ENCODE assay signal across 10 cellular contexts in genomic region chr1:155932487-155932886, GRCh38. TPM values are rescaled to one million over a fixed set of nuclear protein-coding genes. Genes with fewer than 3 reads are reported as not detected.
DNase-seq lines count a peak whose midpoint lies in the region; ATAC-seq and TF ChIP-seq lines count a peak whose summit lies in the region.
"Had no signal": no experiment of that assay in that cellular context is flagged by ENCODE, and none has a peak within 500 bp of the region (broad histone marks: within the 10 kb centered on the region; RNA-seq: fewer than 3 reads in every experiment).

No MANE protein-coding gene starts in this region.

- H3K27me3 ChIP-seq in RWPE2 (ENCODE audit: insufficient read depth, poor library complexity, severe bottlenecking): no peaks in the 10 kb centered on the region
- H3K27me3 ChIP-seq in gastrocnemius medialis: no peaks in the 10 kb centered on the region
- no peaks in the 10 kb centered on the region for H3K27me3 ChIP-seq in BE2C
- H3K27me3 ChIP-seq: Peyer's patch had no signal

- no peaks in the 10 kb centered on the region for H3K27me3 Mint-ChIP-seq in activated CD8-positive, alpha-beta memory T cell treated with anti-CD3 and anti-CD28 coated beads, Interleukin-2, amount 10 ng/mL, durations not matched to agents 7 days and 5 days

- H3K36me3 ChIP-seq in RWPE2 (ENCODE audit: low read depth) (peaks cover 65% of the 10 kb centered on the region), gastrocnemius medialis (peaks cover 0 to 48% of the 10 kb centered on the region in 2 donors), BE2C (peaks cover 63% of the 10 kb centered on the region)

- H3K4me1 Mint-ChIP-seq in activated CD8-positive, alpha-beta memory T cell treated with anti-CD3 and anti-CD28 coated beads, Interleukin-2, amount 10 ng/mL, durations not matched to agents 7 days and 5 days: peaks cover 46% of the 10 kb centered on the region

- no peak for TF ChIP-seq POLR2A in gastrocnemius medialis (IDR thresholded peaks at IDR 0.05)

- no peak for DNase-seq in activated CD8-positive, alpha-beta memory T cell treated with anti-CD3 and anti-CD28 coated beads, Interleukin-2, amount 10 ng/mL, durations not matched to agents 7 days and 5 days
- DNase-seq in activated CD8-positive, alpha-beta memory T cell treated with anti-CD3 and anti-CD28 coated beads, Interleukin-2, amount 50 U/mL, for 4 hours: no peak
- DNase-seq in RWPE2 (ENCODE audit: low spot score): no peak
- peak; percentile 59 for DNase-seq in epithelial cell of esophagus (ENCODE audit: low read depth)
- DNase-seq in gastrocnemius medialis: no peak
- no peak for DNase-seq in effector CD8-positive, alpha-beta T cell (lab: John Stamatoyannopoulos, UW)
- no peak for DNase-seq in NCI-H146 treated with DMSO at 0.1 percent for 48 hours (lab: John Stamatoyannopoulos, UW; ENCODE audit: unreplicated experiment)
- DNase-seq in BE2C: no peak

- no peaks in the 10 kb centered on the region for H3K9me3 ChIP-seq in RWPE2 (ENCODE audit: severe bottlenecking)
- no peaks in the 10 kb centered on the region for H3K9me3 ChIP-seq in gastrocnemius medialis
- H3K9me3 ChIP-seq in BE2C: no peaks in the 10 kb centered on the region
- H3K9me3 ChIP-seq: Peyer's patch had no signal

- H3K4me1 ChIP-seq in RWPE2 (ENCODE audit: insufficient read depth, poor library complexity, severe bottlenecking) (peaks cover 41% of the 10 kb centered on the region), gastrocnemius medialis (peaks cover 38 to 42% of the 10 kb centered on the region in 2 donors), BE2C (no peaks in the 10 kb centered on the region; the same call in 1 of the 2 replicates)

- TF ChIP-seq CTCF in RWPE2 (IDR thresholded peaks at IDR 0.05; ENCODE audit: poor library complexity, severe bottlenecking): no peak
- no peak for TF ChIP-seq CTCF in epithelial cell of esophagus (IDR thresholded peaks at IDR 0.05; ENCODE audit: insufficient read depth, low read depth, low read length, missing control alignments)
- no peak for TF ChIP-seq CTCF in gastrocnemius medialis (IDR thresholded peaks at IDR 0.05 in 4 of 5, conservative IDR thresholded peaks at IDR 0.05 in 1 of 5)
- TF ChIP-seq CTCF in BE2C (IDR thresholded peaks at IDR 0.05; ENCODE audit: low read depth, low read length): no peak

- in situ Hi-C loops in gastrocnemius medialis (cut with MboI; ENCODE audit: low sequenced_read_pairs in 4 of 4): no loop called here

- CTCF ChIA-PET in activated CD8-positive, alpha-beta memory T cell treated with anti-CD3 and anti-CD28 coated beads, Interleukin-2, amount 10 ng/mL, durations not matched to agents 7 days and 5 days (lab: Charles Lee): interaction anchor here (0.8 to 4.5 kb wide), 10 partner anchors 8 to 140 kb away, joined by 3 to 56 read pairs (median 11); partner anchors contain the start of gene ARHGEF2

- H3K4me3 ChIP-seq in RWPE2 (ENCODE audit: severe bottlenecking) (peak overlapping the region; percentile 1), epithelial cell of esophagus (ENCODE audit: low read length) (peak overlapping the region; percentile 99), gastrocnemius medialis (peak overlapping the region; percentile 85 to 96 (median 90)), BE2C (ENCODE audit: low read depth, low read length) (no peak overlapping the region; the same call in 1 of the 2 replicates)

- no peaks in the 10 kb centered on the region for H3K9me3 Mint-ChIP-seq in activated CD8-positive, alpha-beta memory T cell treated with anti-CD3 and anti-CD28 coated beads, Interleukin-2, amount 10 ng/mL, durations not matched to agents 7 days and 5 days (ENCODE audit: low read depth)

- no peak for ATAC-seq in activated CD8-positive, alpha-beta memory T cell treated with anti-CD3 and anti-CD28 coated beads, Interleukin-2, amount 10 ng/mL, durations not matched to agents 7 days and 5 days
- ATAC-seq in RWPE2 (ENCODE audit: low read depth): no peak
- no peak for ATAC-seq in gastrocnemius medialis

- peaks cover 39% of the 10 kb centered on the region for H3K36me3 Mint-ChIP-seq in activated CD8-positive, alpha-beta memory T cell treated with anti-CD3 and anti-CD28 coated beads, Interleukin-2, amount 10 ng/mL, durations not matched to agents 7 days and 5 days

- intact Hi-C loops in gastrocnemius medialis (cut with DNase I; ENCODE audit: low total_unique reads): loop anchor here (10.0 kb wide), 1 partner anchor 248 kb away; the partner anchor contains the start of genes DAP3 and YY1AP1

- H3K27ac ChIP-seq in RWPE2 (ENCODE audit: poor library complexity, severe bottlenecking) (peak overlapping the region; percentile 72), gastrocnemius medialis (peak overlapping the region in 2 of 4 donors; percentile 5 to 93)

- peak overlapping the region; percentile 58 for H3K4me3 Mint-ChIP-seq in activated CD8-positive, alpha-beta memory T cell treated with anti-CD3 and anti-CD28 coated beads, Interleukin-2, amount 10 ng/mL, durations not matched to agents 7 days and 5 days

- peak overlapping the region; percentile 49 for H3K27ac Mint-ChIP-seq in activated CD8-positive, alpha-beta memory T cell treated with anti-CD3 and anti-CD28 coated beads, Interleukin-2, amount 10 ng/mL, durations not matched to agents 7 days and 5 days

RNA-seq across cellular contexts. Expression of gene KHDC4, which starts 1.7 kb away (rescaled TPM):
- 10 to 100 TPM; 80.2 to 99.4 TPM for total RNA-seq in activated CD8-positive, alpha-beta memory T cell treated with anti-CD3 and anti-CD28 coated beads, Interleukin-2, amount 10 ng/mL, durations not matched to agents 7 days and 5 days
- 10 to 100 TPM; 18.2 to 46.3 (median 26.3) TPM for total RNA-seq in gastrocnemius medialis
- polyA plus RNA-seq in BE2C (2012; ENCODE audit: insufficient read depth, insufficient read length, low read depth): 44.7 TPM

RNA-seq across cellular contexts. Expression of gene RXFP4, which starts 9.0 kb away (rescaled TPM):
- total RNA-seq in activated CD8-positive, alpha-beta memory T cell treated with anti-CD3 and anti-CD28 coated beads, Interleukin-2, amount 10 ng/mL, durations not matched to agents 7 days and 5 days: not detected
- total RNA-seq in gastrocnemius medialis: not detected
- 2.1 TPM for polyA plus RNA-seq in BE2C (2012; ENCODE audit: insufficient read depth, insufficient read length, low read depth)
- total RNA-seq: LHCN-M2 had no signal

RNA-seq across cellular contexts. Expression of gene RIT1, which starts 21.3 kb away (rescaled TPM):
- 10 to 100 TPM; 24.0 to 24.7 TPM for total RNA-seq in activated CD8-positive, alpha-beta memory T cell treated with anti-CD3 and anti-CD28 coated beads, Interleukin-2, amount 10 ng/mL, durations not matched to agents 7 days and 5 days
- total RNA-seq in gastrocnemius medialis: 10 to 100 TPM in 3 of 4 donors, 1 to 10 TPM in 1; 9.6 to 16.8 (median 15.2) TPM
- 9.3 TPM for polyA plus RNA-seq in BE2C (2012; ENCODE audit: insufficient read depth, insufficient read length, low read depth)

RNA-seq across cellular contexts. Expression of gene ARHGEF2, which starts 45.9 kb away (rescaled TPM):
- 100 to 1,000 TPM; 159 to 161 TPM for total RNA-seq in activated CD8-positive, alpha-beta memory T cell treated with anti-CD3 and anti-CD28 coated beads, Interleukin-2, amount 10 ng/mL, durations not matched to agents 7 days and 5 days
- 10 to 100 TPM; 13.6 to 27.3 (median 26.4) TPM for total RNA-seq in gastrocnemius medialis
- 293 TPM for polyA plus RNA-seq in BE2C (2012; ENCODE audit: insufficient read depth, insufficient read length, low read depth)
